8 cellular contexts compared by ENCODE assay signal in the genomic region with DNA sequence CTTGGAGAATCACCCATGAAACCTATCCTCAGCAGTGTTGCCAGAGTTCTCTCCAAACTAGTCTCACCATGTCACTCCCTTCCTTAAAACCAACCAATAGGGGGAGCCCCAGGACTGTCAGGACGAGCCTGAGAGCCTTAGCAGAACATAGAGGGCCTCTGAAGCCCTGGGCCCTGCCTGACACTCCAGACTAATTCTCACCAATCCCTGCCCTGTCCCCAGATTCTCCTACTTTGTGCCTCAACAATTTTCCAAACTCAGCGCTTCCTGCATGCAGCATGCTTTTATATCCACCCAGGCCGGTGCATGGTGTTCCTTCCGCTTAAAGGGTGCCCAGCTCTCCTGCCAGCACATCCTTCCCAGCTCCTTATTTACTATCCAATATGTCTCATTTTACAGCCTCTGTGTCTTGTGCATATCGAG. TPM values are rescaled to one million over a fixed set of nuclear protein-coding genes. Genes with fewer than 3 reads are reported as not detected.
A peak's percentile ranks its signal among the peaks of the same experiment; 100 is the strongest.
DNase-seq lines count a peak whose midpoint lies in the region; ATAC-seq and TF ChIP-seq lines count a peak whose summit lies in the region.

No MANE protein-coding gene starts in this region.

- H3F3A ChIP-seq in GM23338 (replicated peaks; ENCODE audit: low read depth): no peaks in the 10 kb centered on the region

- WGBS in neuronal stem cell (ENCODE audit: extremely low coverage in 2 of 2, insufficient read length in 2 of 2, insufficient replicate concordance in 1 of 2), 2 donors: no CpG with 5 or more reads among the region's 5 CpGs

- no peak overlapping the region for H4K91ac ChIP-seq in neuronal stem cell (ENCODE audit: low read depth, low read length, poor library complexity)

- H3K14ac ChIP-seq in neuronal stem cell (ENCODE audit: low read length): no peak overlapping the region

- H3K4ac ChIP-seq in neuronal stem cell (ENCODE audit: low read length): no peak overlapping the region

- H3K9me3 ChIP-seq in neuronal stem cell (replicated peaks in 1 of 2; ENCODE audit: control insufficient read depth in 2 of 2, insufficient read depth in 1 of 2, low read depth in 1 of 2, low read length in 2 of 2): no peaks in the 10 kb centered on the region

- no peak overlapping the region for H4K8ac ChIP-seq in neuronal stem cell (ENCODE audit: low read depth, low read length)

- H3K4me2 ChIP-seq in GM23338 (no peak overlapping the region), neuronal stem cell (ENCODE audit: insufficient read depth, low read length, poor library complexity, severe bottlenecking) (no peak overlapping the region)

- H3K27ac ChIP-seq in GM23338 (ENCODE audit: low read depth) (no peak overlapping the region), neuronal stem cell (replicated peaks; ENCODE audit: low read length) (no peak overlapping the region)

- no peaks in the 10 kb centered on the region for H4K20me1 ChIP-seq in GM23338 (replicated peaks; ENCODE audit: insufficient read depth)

- TF ChIP-seq CTCF in GM23338 (conservative IDR thresholded peaks at IDR 0.05; ENCODE audit: low read depth in 2 of 2) (peak; percentile 77 to 88), fibroblast of mammary gland (conservative IDR thresholded peaks at IDR 0.05; ENCODE audit: control insufficient read depth, insufficient read depth, low read depth, low read length) (peak; percentile 65)

- H3K4me3 ChIP-seq in GM23338 (no peak overlapping the region), fibroblast of mammary gland (ENCODE audit: control insufficient read depth, low read depth, low read length) (no peak overlapping the region), neuronal stem cell (ENCODE audit: low read length in 2 of 2) (no peak overlapping the region)

- no peaks in the 10 kb centered on the region for H3K9me3 Mint-ChIP-seq in GM23338
- H3K9me3 Mint-ChIP-seq in natural killer cell treated with Interleukin-12 subunit alpha and Interleukin-12 subunit beta and Interleukin-15 and Interleukin-18, amount 100 ng/mL, for 72 hours: no peaks in the 10 kb centered on the region

- no peak overlapping the region for H2BK5ac ChIP-seq in neuronal stem cell (ENCODE audit: low read length)

- H3K27me3 ChIP-seq in GM23338 (ENCODE audit: insufficient read depth): no peaks in the 10 kb centered on the region
- H3K27me3 ChIP-seq in neuronal stem cell (ENCODE audit: control insufficient read depth in 3 of 3, insufficient read depth in 3 of 3, low read depth in 1 of 3, low read length in 3 of 3): no peaks in the 10 kb centered on the region

- no peak overlapping the region for H3K27ac Mint-ChIP-seq in GM23338
- no peak overlapping the region for H3K27ac Mint-ChIP-seq in natural killer cell treated with Interleukin-12 subunit alpha and Interleukin-12 subunit beta and Interleukin-15 and Interleukin-18, amount 100 ng/mL, for 72 hours

- DNase-seq in ELR (ENCODE audit: low read depth) (peak; percentile 77), GM23338 (ENCODE audit: low spot score) (peak; percentile 95), NCI-H1092 treated with DMSO at 0.1 percent for 48 hours (lab: John Stamatoyannopoulos, UW) (peak; percentile 61), fibroblast of mammary gland (ENCODE audit: low read depth) (peak; percentile 69), neuronal stem cell (ENCODE audit: low spot score) (peak; percentile 65)
- DNase-seq in natural killer cell treated with Interleukin-12 subunit alpha and Interleukin-12 subunit beta and Interleukin-15 and Interleukin-18, amount 100 ng/mL, for 72 hours (ENCODE audit: low spot score): no peak

- no peaks in the 10 kb centered on the region for H3K79me2 ChIP-seq in GM23338 (replicated peaks; ENCODE audit: insufficient read depth)

- H2AK5ac ChIP-seq in neuronal stem cell (ENCODE audit: low read depth, low read length): no peak overlapping the region

- H3K23ac ChIP-seq in neuronal stem cell (ENCODE audit: low read depth, low read length, poor library complexity): no peak overlapping the region

- no peaks in the 10 kb centered on the region for H3K27me3 Mint-ChIP-seq in GM23338 (ENCODE audit: insufficient read depth, low read depth, poor library complexity)
- H3K27me3 Mint-ChIP-seq in natural killer cell treated with Interleukin-12 subunit alpha and Interleukin-12 subunit beta and Interleukin-15 and Interleukin-18, amount 100 ng/mL, for 72 hours: no peaks in the 10 kb centered on the region

- H2BK15ac ChIP-seq in neuronal stem cell (ENCODE audit: low read length): no peak overlapping the region

- H3K4me3 Mint-ChIP-seq in GM23338: no peak overlapping the region
- no peak overlapping the region for H3K4me3 Mint-ChIP-seq in natural killer cell treated with Interleukin-12 subunit alpha and Interleukin-12 subunit beta and Interleukin-15 and Interleukin-18, amount 100 ng/mL, for 72 hours

- H3K36me3 ChIP-seq in GM23338 (ENCODE audit: insufficient read depth): no peaks in the 10 kb centered on the region
- H3K36me3 ChIP-seq in neuronal stem cell (replicated peaks in 1 of 2; ENCODE audit: control insufficient read depth in 2 of 2, insufficient read depth in 2 of 2, low read length in 2 of 2): no peaks in the 10 kb centered on the region

- H2BK12ac ChIP-seq in neuronal stem cell (ENCODE audit: low read length): no peak overlapping the region

- no peaks in the 10 kb centered on the region for H3K4me1 ChIP-seq in GM23338 (ENCODE audit: insufficient read depth)
- H3K4me1 ChIP-seq in neuronal stem cell (ENCODE audit: control insufficient read depth in 2 of 2, insufficient read depth in 1 of 2, low read depth in 1 of 2, low read length in 2 of 2): peaks cover 0 to 3% of the 10 kb centered on the region in 2 donors

- H2AFZ ChIP-seq in GM23338: no peak overlapping the region
- no peak overlapping the region for H2AFZ ChIP-seq in neuronal stem cell (ENCODE audit: low read length)

- no peaks in the 10 kb centered on the region for H3K36me3 Mint-ChIP-seq in GM23338 (ENCODE audit: low read depth)
- H3K36me3 Mint-ChIP-seq in natural killer cell treated with Interleukin-12 subunit alpha and Interleukin-12 subunit beta and Interleukin-15 and Interleukin-18, amount 100 ng/mL, for 72 hours: no peaks in the 10 kb centered on the region

- H3K9me2 ChIP-seq in GM23338 (ENCODE audit: insufficient read depth): no peaks in the 10 kb centered on the region

- ATAC-seq in GM23338 (peak; percentile 99), SK-N-SH treated with all-trans-retinoic acid at 6 μM for 48 hours (peak; percentile 95), HG03139 (IDR thresholded peaks at IDR 0.05; ENCODE audit: unreplicated experiment) (no peak)
- ATAC-seq in natural killer cell treated with Interleukin-12 subunit alpha and Interleukin-12 subunit beta and Interleukin-15 and Interleukin-18, amount 100 ng/mL, for 72 hours: no peak

- no peak overlapping the region for H3K9ac ChIP-seq in neuronal stem cell (ENCODE audit: low read depth, low read length, poor library complexity)

- peaks cover 6% of the 10 kb centered on the region; the same call in 2 of the 3 replicates for H3K4me1 Mint-ChIP-seq in GM23338
- H3K4me1 Mint-ChIP-seq in natural killer cell treated with Interleukin-12 subunit alpha and Interleukin-12 subunit beta and Interleukin-15 and Interleukin-18, amount 100 ng/mL, for 72 hours (ENCODE audit: low read depth in 2 of 2): no peaks in the 10 kb centered on the region

- H2BK120ac ChIP-seq in neuronal stem cell (ENCODE audit: low read depth, low read length): no peak overlapping the region

- H3K18ac ChIP-seq in neuronal stem cell (ENCODE audit: low read length): no peak overlapping the region

- H3K79me1 ChIP-seq in neuronal stem cell (ENCODE audit: low read depth, low read length): no peaks in the 10 kb centered on the region

TF ChIP-seq in GM23338, 12 proteins besides CTCF, POLR2A, EP300 and RAD21 (continues in another document):
- TF ChIP-seq ZNF331 (CRISPR knock-in tag; IDR thresholded peaks at IDR 0.05; ENCODE audit: low read depth): no peak

TF ChIP-seq in SK-N-SH treated with all-trans-retinoic acid at 6 μM for 48 hours, 23 proteins besides CTCF, POLR2A, EP300 and RAD21 (continues in another document):
- TF ChIP-seq PPARA (CRISPR knock-in tag; IDR thresholded peaks at IDR 0.05; ENCODE audit: borderline replicate concordance) (no peak), ESRRG (CRISPR knock-in tag; IDR thresholded peaks at IDR 0.05) (no peak), CSDC2 (CRISPR knock-in tag; IDR thresholded peaks at IDR 0.05) (no peak), ISL1 (CRISPR knock-in tag; IDR thresholded peaks at IDR 0.05) (no peak), BACH2 (CRISPR knock-in tag; IDR thresholded peaks at IDR 0.05; ENCODE audit: borderline replicate concordance) (no peak), CSRNP3 (CRISPR knock-in tag; IDR thresholded peaks at IDR 0.05) (no peak), SNAI2 (CRISPR knock-in tag; IDR thresholded peaks at IDR 0.05) (no peak), ZNF565 (CRISPR knock-in tag; conservative IDR thresholded peaks at IDR 0.05; ENCODE audit: low read depth) (no peak), TCF4 (CRISPR knock-in tag; IDR thresholded peaks at IDR 0.05; ENCODE audit: borderline replicate concordance) (no peak), RARB (CRISPR knock-in tag; IDR thresholded peaks at IDR 0.05) (no peak), ZFP3 (CRISPR knock-in tag; IDR thresholded peaks at IDR 0.05) (no peak)

RNA-seq across cellular contexts. Expression of gene HSD3B1, which starts 42.7 kb away (rescaled TPM):
- total RNA-seq in GM23338 (2014; rRNA removed; shearing (Covaris generic)): not detected in 2 replicates
- polyA plus RNA-seq in GM23338 (2016; fragmentation: Nextera tagmentation; extraction: Ambion mirVana): not detected in 2 replicates
- not detected for polyA plus RNA-seq in neuronal stem cell (2013, experiment 1 of 2)
- not detected for polyA plus RNA-seq in neuronal stem cell (2013, experiment 2 of 2)
- total RNA-seq in natural killer cell treated with Interleukin-12 subunit alpha and Interleukin-12 subunit beta and Interleukin-15 and Interleukin-18, amount 100 ng/mL, for 72 hours: not detected

Comparison
In these comparisons a context has a peak if more than half of its experiments do, and no peak if none do; other contexts are left out.
1. ATAC-seq: peak in GM23338 (single experiment) and SK-N-SH treated with all-trans-retinoic acid at 6 μM for 48 hours (single experiment); none in natural killer cell treated with Interleukin-12 subunit alpha and Interleukin-12 subunit beta and Interleukin-15 and Interleukin-18, amount 100 ng/mL, for 72 hours (0 of 2) and HG03139 (single experiment).